19 cellular contexts compared by ENCODE assay signal in the genomic region with DNA sequence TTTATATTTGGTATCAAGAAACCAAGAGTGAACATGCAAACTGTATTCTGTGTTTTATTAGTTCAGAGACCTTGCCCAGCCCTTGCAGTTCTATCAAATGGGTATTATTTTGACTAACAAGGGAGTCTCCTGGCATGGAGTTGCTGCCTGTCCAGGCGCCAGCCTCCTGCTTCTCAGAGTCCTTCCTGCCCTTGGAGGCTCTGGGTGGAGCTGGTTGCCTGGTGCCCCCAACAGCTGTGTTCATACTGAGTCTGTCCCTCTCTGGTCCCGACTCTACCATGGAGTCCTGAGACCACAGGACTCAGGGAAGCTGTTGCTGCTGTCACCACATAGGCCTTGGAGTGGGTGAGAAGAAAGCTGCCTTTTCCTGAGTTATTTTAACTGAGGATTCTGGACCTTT. TPM values are rescaled to one million over a fixed set of nuclear protein-coding genes. Genes with fewer than 3 reads are reported as not detected.
A peak's percentile ranks its signal among the peaks of the same experiment; 100 is the strongest.
DNase-seq lines count a peak whose midpoint lies in the region; ATAC-seq and TF ChIP-seq lines count a peak whose summit lies in the region.
"Had no signal": no experiment of that assay in that cellular context is flagged by ENCODE, and none has a peak within 500 bp of the region (broad histone marks: within the 10 kb centered on the region; RNA-seq: fewer than 3 reads in every experiment).

No MANE protein-coding gene starts in this region.

- H3K79me1 ChIP-seq in H9 (ENCODE audit: insufficient read depth, low read depth, low read length, poor library complexity, severe bottlenecking) = no peaks in the 10 kb centered on the region

- H3K79me2 ChIP-seq in H9 (ENCODE audit: insufficient read depth, low read length) (peaks cover 4% of the 10 kb centered on the region; the same call in 1 of the 2 replicates), neural progenitor cell (ENCODE audit: low read depth) (peaks cover 94% of the 10 kb centered on the region)

- no peak overlapping the region for H4K91ac ChIP-seq in H9 (ENCODE audit: insufficient read length, low read depth, low read length)

- peaks cover 0 to 8% of the 10 kb centered on the region in 2 experiments; a peak in 2 of 4 replicates for H3K4me1 Mint-ChIP-seq in H9
- H3K4me1 Mint-ChIP-seq in neural progenitor cell = peaks cover 54% of the 10 kb centered on the region
- H3K4me1 Mint-ChIP-seq: CD4-positive, CD25-positive, alpha-beta regulatory T cell had no signal

- no peak overlapping the region for H2AK5ac ChIP-seq in H9 (ENCODE audit: insufficient read length, low read length)

- no peak overlapping the region for H4K5ac ChIP-seq in H9 (ENCODE audit: insufficient read length, low read depth, low read length)

- H3K27me3 Mint-ChIP-seq in H9 (ENCODE audit: low read depth) (no peaks in the 10 kb centered on the region), neural progenitor cell (ENCODE audit: insufficient read depth, low read depth) (peaks cover 10% of the 10 kb centered on the region)

- H3K14ac ChIP-seq in H9 (ENCODE audit: insufficient read depth, low read length) = peak overlapping the region; percentile 33; the same call in 1 of the 2 replicates

- H3K9me3 Mint-ChIP-seq in H9 = peaks cover 7 to 9% of the 10 kb centered on the region in 2 experiments; a peak in 4 of 5 replicates
- H3K9me3 Mint-ChIP-seq in neural progenitor cell = peaks cover 21% of the 10 kb centered on the region

- H3F3A ChIP-seq in neural progenitor cell (ENCODE audit: low read depth) = peaks cover 9% of the 10 kb centered on the region

- H3K4me3 Mint-ChIP-seq in H9 = no peak overlapping the region
- no peak overlapping the region for H3K4me3 Mint-ChIP-seq in neural progenitor cell
- H3K4me3 Mint-ChIP-seq: CD4-positive, CD25-positive, alpha-beta regulatory T cell had no signal

- WGBS in H9 (ENCODE audit: extremely low coverage, insufficient read length, low lambda C conversion rate) = no CpG with 5 or more reads among the region's 2 CpGs
- WGBS in tibial nerve, 2 donors = 45 to 53% methylated on average over 2 of the region's 2 CpGs

- no peak for DNase-seq in H9
- no peak for DNase-seq in caudate nucleus (lab: John Stamatoyannopoulos, UW)
- DNase-seq in neural progenitor cell (ENCODE audit: low spot score) = no peak
- no peak for DNase-seq in tibial nerve (ENCODE audit: low spot score in 2 of 2)
- DNase-seq in foreskin keratinocyte = no peak
- no peak for DNase-seq in H7
- DNase-seq in 8988T = no peak
- DNase-seq: ACHN; AML-193; Caco-2; CD4-positive, CD25-positive, alpha-beta regulatory T cell; NCI-H1105; NCI-H1694; NCI-H2107; NCI-H2227 treated with DMSO at 0.1 percent for 48 hours; NCI-H524; Peyer's patch had no signal

- ATAC-seq in foreskin keratinocyte = no peak
- ATAC-seq: Right ventricle myocardium inferior had no signal

- no peak overlapping the region for H2BK15ac ChIP-seq in H9 (ENCODE audit: low read depth, low read length)

- H3K4me1 ChIP-seq in H9 (ENCODE audit: insufficient read depth, low read length) (peaks cover 2% of the 10 kb centered on the region; the same call in 1 of the 2 replicates), neural progenitor cell (peaks cover 15% of the 10 kb centered on the region), tibial nerve (peaks cover 0 to 25% (median 0%) of the 10 kb centered on the region in 4 donors), foreskin keratinocyte (peaks cover 3% of the 10 kb centered on the region)
- H3K4me1 ChIP-seq: Caco-2, Peyer's patch had no signal

- no peaks in the 10 kb centered on the region for H3K23me2 ChIP-seq in H9 (ENCODE audit: insufficient read length, low read depth, low read length, poor library complexity, severe bottlenecking)

- H3K27ac Mint-ChIP-seq in H9 (no peak overlapping the region), neural progenitor cell (peak overlapping the region; percentile 33)
- H3K27ac Mint-ChIP-seq: CD4-positive, CD25-positive, alpha-beta regulatory T cell had no signal

- no peak for TF ChIP-seq EP300 in tibial nerve (IDR thresholded peaks at IDR 0.05)

- H2BK12ac ChIP-seq in H9 (ENCODE audit: insufficient read length, low read depth, low read length) = no peak overlapping the region

- H3K9ac ChIP-seq in H9 (ENCODE audit: extremely low read depth, insufficient read length, low read length) (no peak overlapping the region), neural progenitor cell (no peak overlapping the region)

- H3K9me3 ChIP-seq in H9 (ENCODE audit: control insufficient read depth, low read depth, low read length) = no peaks in the 10 kb centered on the region
- no peaks in the 10 kb centered on the region for H3K9me3 ChIP-seq in neural progenitor cell (ENCODE audit: low read depth)
- peaks cover 0 to 8% (median 0%) of the 10 kb centered on the region in 4 donors for H3K9me3 ChIP-seq in tibial nerve
- H3K9me3 ChIP-seq: Caco-2, Peyer's patch had no signal

- H2AFZ ChIP-seq in H9 (ENCODE audit: low read length) = no peak overlapping the region
- H2AFZ ChIP-seq in neural progenitor cell (replicated peaks) = no peak overlapping the region

- no peak overlapping the region for H2BK20ac ChIP-seq in H9 (ENCODE audit: low read depth, low read length, poor library complexity, severe bottlenecking)

- TF ChIP-seq CTCF in H9 (conservative IDR thresholded peaks at IDR 0.05) (no peak), neural progenitor cell (IDR thresholded peaks at IDR 0.05) (no peak), tibial nerve (IDR thresholded peaks at IDR 0.05) (no peak), foreskin keratinocyte (conservative IDR thresholded peaks at IDR 0.05) (no peak)

- H2BK5ac ChIP-seq in H9 (ENCODE audit: insufficient read length, low read length) = no peak overlapping the region

- H3K56ac ChIP-seq in H9 (ENCODE audit: insufficient read length, low read depth, low read length) = no peak overlapping the region

- H3K4me3 ChIP-seq in neural progenitor cell (no peak overlapping the region), tibial nerve (no peak overlapping the region), H7 (ENCODE audit: insufficient read depth, low read depth, low read length) (no peak overlapping the region)
- H3K4me3 ChIP-seq: Peyer's patch, SK-N-MC had no signal

- H3K27ac ChIP-seq in H9 (ENCODE audit: insufficient read length, low read depth, low read length) (no peak overlapping the region), caudate nucleus (ENCODE audit: low read depth, low read length) (peak overlapping the region; percentile 39), neural progenitor cell (no peak overlapping the region), tibial nerve (peak overlapping the region in 3 of 4 donors; percentile 13 to 75 (median 36)), foreskin keratinocyte (no peak overlapping the region)
- H3K27ac ChIP-seq: SK-N-MC had no signal

- H3K4ac ChIP-seq in H9 (ENCODE audit: low read depth, low read length) = no peak overlapping the region

- H4K20me1 ChIP-seq in H9 (ENCODE audit: control insufficient read depth, insufficient read depth, insufficient read length) (no peaks in the 10 kb centered on the region), neural progenitor cell (ENCODE audit: low read depth) (peaks cover 45% of the 10 kb centered on the region)

- no peak for TF ChIP-seq POLR2A in tibial nerve (IDR thresholded peaks at IDR 0.05)

- no peak overlapping the region for H4K8ac ChIP-seq in H9 (replicated peaks; ENCODE audit: insufficient read length, low read depth, low read length)

- H3K18ac ChIP-seq in H9 (ENCODE audit: insufficient read length, low read depth, low read length) = no peak overlapping the region

- no peak overlapping the region for H3K4me2 ChIP-seq in H9 (ENCODE audit: insufficient read depth, insufficient read length, low read length)
- no peak overlapping the region for H3K4me2 ChIP-seq in neural progenitor cell

- no peaks in the 10 kb centered on the region for H3K36me3 ChIP-seq in neural progenitor cell
- no peaks in the 10 kb centered on the region for H3K36me3 ChIP-seq in tibial nerve
- H3K36me3 ChIP-seq in H7 (replicated peaks; ENCODE audit: control insufficient read depth, insufficient read depth, low read length) = no peaks in the 10 kb centered on the region
- H3K36me3 ChIP-seq: Peyer's patch had no signal

- H2BK120ac ChIP-seq in H9 (ENCODE audit: low read depth, low read length, poor library complexity, severe bottlenecking) = no peak overlapping the region

- H3K36me3 Mint-ChIP-seq in H9 (ENCODE audit: insufficient read depth in 1 of 3, low read depth in 3 of 3) (peaks cover 0 to 11% (median 10%) of the 10 kb centered on the region in 3 experiments; a peak in 5 of 7 replicates), neural progenitor cell (peaks cover 54% of the 10 kb centered on the region)
- H3K36me3 Mint-ChIP-seq: CD4-positive, CD25-positive, alpha-beta regulatory T cell had no signal

- H3K27me3 ChIP-seq in H9 (ENCODE audit: insufficient read depth, low read length) (no peaks in the 10 kb centered on the region), neural progenitor cell (no peaks in the 10 kb centered on the region), tibial nerve (no peaks in the 10 kb centered on the region), foreskin keratinocyte (peaks cover 17% of the 10 kb centered on the region), H7 (ENCODE audit: control insufficient read depth, insufficient read depth, low read length) (no peaks in the 10 kb centered on the region)
- H3K27me3 ChIP-seq: Peyer's patch had no signal

- no peak overlapping the region for H3T11ph ChIP-seq in H9 (ENCODE audit: low read length)

- H3K23ac ChIP-seq in H9 (ENCODE audit: insufficient read length, low read depth, low read length) = no peak overlapping the region

RNA-seq across cellular contexts. Expression of a gene that starts 26.3 kb away (rescaled TPM):
- total RNA-seq in H9 (2021) (15.3 and 16.5 TPM in 2 replicates), neural progenitor cell (ENCODE audit: low replicate concordance) (30.8 and 33.2 TPM in 2 replicates), tibial nerve (10 to 100 TPM in 3 of 4 donors, 1 to 10 TPM in 1; 8.1 to 74.3 (median 26.7) TPM), foreskin keratinocyte (0.03 and 0.11 TPM in 2 replicates)
- 0.03 TPM in 1 of 2 replicates, not detected in the other for polyA plus RNA-seq in foreskin keratinocyte
- 16.9 and 17.3 TPM in 2 replicates for total RNA-seq in H7 (2014; rRNA removed; shearing (Covaris generic))

RNA-seq across cellular contexts. Expression of a gene that starts 41.6 kb away (rescaled TPM):
- total RNA-seq in H9 (2021) = 21.8 and 23.6 TPM in 2 replicates
- total RNA-seq in neural progenitor cell (ENCODE audit: low replicate concordance) = 29.4 and 36.3 TPM in 2 replicates
- 10 to 100 TPM; 10.9 to 16.5 (median 13.8) TPM for total RNA-seq in tibial nerve
- total RNA-seq in foreskin keratinocyte = 12.5 and 12.7 TPM in 2 replicates
- polyA plus RNA-seq in foreskin keratinocyte = 8.5 and 9.6 TPM in 2 replicates
- total RNA-seq in H7 (2014; rRNA removed; shearing (Covaris generic)) = 23.2 and 25.0 TPM in 2 replicates

Comparison
In these comparisons a context has a peak if more than half of its experiments do, and no peak if none do; other contexts are left out.
1. H3K27ac ChIP-seq: peak in caudate nucleus (single experiment) and tibial nerve (3 of 4); none in H9 (single experiment), neural progenitor cell (single experiment) and foreskin keratinocyte (single experiment).